8 cellular contexts compared by ENCODE assay signal in the genomic region with DNA sequence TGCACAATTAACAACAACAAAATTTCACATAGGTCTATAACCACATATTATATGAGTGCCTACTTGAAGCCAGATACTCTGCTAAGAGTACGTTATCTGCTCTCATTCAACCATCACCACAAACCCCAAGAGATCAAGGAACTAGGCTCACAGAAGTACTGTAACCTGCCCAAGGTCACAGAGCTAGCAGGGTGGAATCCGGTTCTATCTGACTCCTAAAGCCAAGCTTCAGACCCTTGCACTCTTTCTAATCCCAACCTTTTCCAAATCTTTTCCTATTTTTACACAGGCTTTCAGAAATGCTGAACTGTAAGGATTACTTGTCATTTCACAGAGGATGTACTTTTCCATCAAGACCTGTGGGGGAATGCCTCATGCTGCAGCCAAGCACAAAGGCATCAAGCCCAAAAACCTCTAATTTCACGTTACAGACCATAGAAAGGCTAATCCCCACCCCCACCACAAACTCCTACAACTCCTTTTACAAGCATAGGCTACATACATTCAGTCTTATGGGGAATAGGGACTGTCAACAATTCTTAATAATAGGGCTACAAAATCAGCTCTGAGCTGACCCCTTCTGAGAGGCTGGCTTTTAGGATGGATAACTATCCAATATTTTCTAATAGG. TPM values are rescaled to one million over a fixed set of nuclear protein-coding genes. Genes with fewer than 3 reads are reported as not detected.
A peak's percentile ranks its signal among the peaks of the same experiment; 100 is the strongest.
DNase-seq lines count a peak whose midpoint lies in the region; ATAC-seq and TF ChIP-seq lines count a peak whose summit lies in the region.

No MANE protein-coding gene starts in this region.

- H3K27me3 Mint-ChIP-seq in CD4-positive, CD25-positive, alpha-beta regulatory T cell = peaks cover 4% of the 10 kb centered on the region
- H3K27me3 Mint-ChIP-seq in activated naive CD8-positive, alpha-beta T cell = no peaks in the 10 kb centered on the region

- H3K9me3 Mint-ChIP-seq in CD4-positive, CD25-positive, alpha-beta regulatory T cell = no peaks in the 10 kb centered on the region
- no peaks in the 10 kb centered on the region for H3K9me3 Mint-ChIP-seq in activated naive CD8-positive, alpha-beta T cell (ENCODE audit: low read depth)

- H3K4me1 ChIP-seq in CD4-positive, CD25-positive, alpha-beta regulatory T cell (ENCODE audit: control insufficient read depth, insufficient read depth, low read length, poor library complexity, severe bottlenecking) = peaks cover 28% of the 10 kb centered on the region
- peaks cover 7% of the 10 kb centered on the region; the same call in 1 of the 2 replicates for H3K4me1 ChIP-seq in HUES6 (ENCODE audit: control insufficient read depth, insufficient read depth, low read length)
- peaks cover 9 to 58% of the 10 kb centered on the region in 2 donors for H3K4me1 ChIP-seq in left lung
- H3K4me1 ChIP-seq in upper lobe of right lung = peaks cover 25% of the 10 kb centered on the region

- ATAC-seq in CD4-positive, CD25-positive, alpha-beta regulatory T cell (ENCODE audit: low read depth in 2 of 2) = no peak
- no peak for ATAC-seq in left lung
- ATAC-seq in upper lobe of right lung = no peak
- no peak for ATAC-seq in HG03565 (IDR thresholded peaks at IDR 0.05; ENCODE audit: unreplicated experiment)

- H3K27ac ChIP-seq in CD4-positive, CD25-positive, alpha-beta regulatory T cell (ENCODE audit: insufficient read depth, low read length, poor library complexity, severe bottlenecking) = peak overlapping the region; percentile 98
- H3K27ac ChIP-seq in HUES6 (ENCODE audit: low read depth, low read length) (no peak overlapping the region), left lung (peak overlapping the region in 1 of 2 donors; percentile 98), upper lobe of right lung (no peak overlapping the region)

- peak overlapping the region; percentile 9 for H3K9ac ChIP-seq in HUES6 (ENCODE audit: low read length)

- H3K36me3 ChIP-seq in CD4-positive, CD25-positive, alpha-beta regulatory T cell (ENCODE audit: control insufficient read depth, insufficient read depth, low read length) = no peaks in the 10 kb centered on the region
- H3K36me3 ChIP-seq in HUES6 (ENCODE audit: control insufficient read depth, insufficient read depth, low read length) = no peaks in the 10 kb centered on the region
- no peaks in the 10 kb centered on the region for H3K36me3 ChIP-seq in left lung
- H3K36me3 ChIP-seq in upper lobe of right lung = no peaks in the 10 kb centered on the region

- H3K4me3 ChIP-seq in CD4-positive, CD25-positive, alpha-beta regulatory T cell (ENCODE audit: low read depth, low read length) = peak overlapping the region; percentile 98
- H3K4me3 ChIP-seq in HUES6 (ENCODE audit: low read depth, low read length) = peak overlapping the region; percentile 72
- peak overlapping the region; percentile 61 to 68 for H3K4me3 ChIP-seq in left lung
- H3K4me3 ChIP-seq in upper lobe of right lung = peak overlapping the region; percentile 68

- intact Hi-C loops in left lung (cut with DNase I) (no loop called here), upper lobe of right lung (cut with DNase I) (no loop called here)

- TF ChIP-seq CTCF in left lung (IDR thresholded peaks at IDR 0.05) (no peak), upper lobe of right lung (IDR thresholded peaks at IDR 0.05) (no peak)

- H3K9me3 ChIP-seq in CD4-positive, CD25-positive, alpha-beta regulatory T cell (ENCODE audit: control insufficient read depth in 2 of 2, low read length in 2 of 2) = no peaks in the 10 kb centered on the region
- H3K9me3 ChIP-seq in HUES6 (ENCODE audit: control insufficient read depth, insufficient read depth, low read depth, low read length) = no peaks in the 10 kb centered on the region
- no peaks in the 10 kb centered on the region for H3K9me3 ChIP-seq in left lung
- H3K9me3 ChIP-seq in upper lobe of right lung = no peaks in the 10 kb centered on the region

- H3K27ac Mint-ChIP-seq in CD4-positive, CD25-positive, alpha-beta regulatory T cell = peak overlapping the region; percentile 91 to 100 (median 99)
- H3K27ac Mint-ChIP-seq in activated naive CD8-positive, alpha-beta T cell = peak overlapping the region; percentile 100

- peak in 2 of 3 donors; percentile 31 to 44 for DNase-seq in CD4-positive, CD25-positive, alpha-beta regulatory T cell
- no peak for DNase-seq in left lung
- no peak for DNase-seq in upper lobe of right lung
- DNase-seq in cortex of kidney (lab: John Stamatoyannopoulos, UW) = no peak
- DNase-seq in superior temporal gyrus (ENCODE audit: extremely low spot score) = no peak

- H3K36me3 Mint-ChIP-seq in CD4-positive, CD25-positive, alpha-beta regulatory T cell = peaks cover 5% of the 10 kb centered on the region
- peaks cover 2% of the 10 kb centered on the region for H3K36me3 Mint-ChIP-seq in activated naive CD8-positive, alpha-beta T cell

- H3K4me3 Mint-ChIP-seq in CD4-positive, CD25-positive, alpha-beta regulatory T cell = peak overlapping the region; percentile 93 to 100 (median 100)
- peak overlapping the region; percentile 100 for H3K4me3 Mint-ChIP-seq in activated naive CD8-positive, alpha-beta T cell

- peaks cover 7 to 54% (median 20%) of the 10 kb centered on the region in 4 donors for H3K4me1 Mint-ChIP-seq in CD4-positive, CD25-positive, alpha-beta regulatory T cell
- peaks cover 64% of the 10 kb centered on the region for H3K4me1 Mint-ChIP-seq in activated naive CD8-positive, alpha-beta T cell (ENCODE audit: low read depth)

- no peaks in the 10 kb centered on the region for H3K27me3 ChIP-seq in CD4-positive, CD25-positive, alpha-beta regulatory T cell (ENCODE audit: control insufficient read depth, insufficient read depth, low read length)
- H3K27me3 ChIP-seq in HUES6 (ENCODE audit: control insufficient read depth, insufficient read depth, low read length) = no peaks in the 10 kb centered on the region
- no peaks in the 10 kb centered on the region for H3K27me3 ChIP-seq in left lung
- no peaks in the 10 kb centered on the region for H3K27me3 ChIP-seq in upper lobe of right lung

RNA-seq across cellular contexts. Expression of a gene that starts 0.9 kb away (rescaled TPM):
- total RNA-seq in CD4-positive, CD25-positive, alpha-beta regulatory T cell = 19.7 TPM
- polyA plus RNA-seq in CD4-positive, CD25-positive, alpha-beta regulatory T cell = 10 to 100 TPM; 27.4 to 41.9 (median 32.8) TPM
- total RNA-seq in left lung = 10 to 100 TPM; 82.4 to 88.0 TPM
- total RNA-seq in upper lobe of right lung = 91.3 TPM

RNA-seq across cellular contexts. Expression of a gene that starts 2.2 kb away (rescaled TPM):
- 2.2 TPM for total RNA-seq in CD4-positive, CD25-positive, alpha-beta regulatory T cell
- polyA plus RNA-seq in CD4-positive, CD25-positive, alpha-beta regulatory T cell = 1 to 10 TPM in 3 of 4 donors, under 1 TPM in 1; 0.86 to 2.8 (median 1.3) TPM
- total RNA-seq in left lung = 1 to 10 TPM; 2.9 to 4.2 TPM
- total RNA-seq in upper lobe of right lung = 3.8 TPM

Comparison
In these comparisons a context has a peak if more than half of its experiments do, and no peak if none do; other contexts are left out.
1. DNase-seq: peak in CD4-positive, CD25-positive, alpha-beta regulatory T cell (2 of 3); none in left lung (0 of 2), upper lobe of right lung (single experiment), cortex of kidney (single experiment) and superior temporal gyrus (single experiment).
2. Peak in every context shown above with its lines, with median percentiles within 50 percentile points of each other: H3K4me3 ChIP-seq.